15 cellular contexts compared by ENCODE assay signal in genomic region chr15:101254157-101255065, GRCh38. TPM values are rescaled to one million over a fixed set of nuclear protein-coding genes. Genes with fewer than 3 reads are reported as not detected.
DNase-seq lines count a peak whose midpoint lies in the region; ATAC-seq, FAIRE-seq and TF ChIP-seq lines count a peak whose summit lies in the region.
"Had no signal": no experiment of that assay in that cellular context is flagged by ENCODE, and none has a peak within 500 bp of the region (broad histone marks: within the 10 kb centered on the region; RNA-seq: fewer than 3 reads in every experiment).

No MANE protein-coding gene starts in this region.

- no peaks in the 10 kb centered on the region for H3K27me3 ChIP-seq in astrocyte (ENCODE audit: insufficient read depth, low read length)
- H3K27me3 ChIP-seq in smooth muscle cell (ENCODE audit: low read depth) = no peaks in the 10 kb centered on the region

- H3K4me1 ChIP-seq in astrocyte (ENCODE audit: insufficient read depth, low read length) = peaks cover 19% of the 10 kb centered on the region
- peaks cover 26% of the 10 kb centered on the region for H3K4me1 ChIP-seq in smooth muscle cell (ENCODE audit: low read depth)

- no peak overlapping the region for H3K4me2 ChIP-seq in astrocyte (ENCODE audit: low read length)
- peak overlapping the region; percentile 73 for H3K4me2 ChIP-seq in smooth muscle cell

- H4K20me1 ChIP-seq in astrocyte (ENCODE audit: insufficient read depth, low read length) = peaks cover 15% of the 10 kb centered on the region
- H4K20me1 ChIP-seq in smooth muscle cell (ENCODE audit: low read depth) = peaks cover 16% of the 10 kb centered on the region

- 82% methylated on average over 11 of the region's 11 CpGs for WGBS in smooth muscle cell (ENCODE audit: low lambda C conversion rate)

- H3K79me2 ChIP-seq in astrocyte (ENCODE audit: insufficient read depth, low read length) (peaks cover 17% of the 10 kb centered on the region), smooth muscle cell (ENCODE audit: low read depth) (peaks cover 41% of the 10 kb centered on the region)

- H3K27ac Mint-ChIP-seq in astrocyte (ENCODE audit: unreplicated experiment) (peak overlapping the region; percentile 12), T-helper 17 cell (no peak overlapping the region)

- H3K4me1 Mint-ChIP-seq in astrocyte (ENCODE audit: low read depth, unreplicated experiment) = peaks cover 18% of the 10 kb centered on the region
- peaks cover 17% of the 10 kb centered on the region for H3K4me1 Mint-ChIP-seq in T-helper 17 cell

- FAIRE-seq in astrocyte (lab: Jason Lieb, UNC) = no peak
- FAIRE-seq: H54 had no signal

- H3K27ac ChIP-seq in astrocyte (ENCODE audit: low read depth, low read length) (no peak overlapping the region), smooth muscle cell (ENCODE audit: low read depth) (peak overlapping the region; percentile 46)

- H3K36me3 Mint-ChIP-seq in astrocyte (ENCODE audit: low read depth, unreplicated experiment) = no peaks in the 10 kb centered on the region
- no peaks in the 10 kb centered on the region for H3K36me3 Mint-ChIP-seq in T-helper 17 cell (ENCODE audit: low read depth)

- H3K9me3 Mint-ChIP-seq in astrocyte (ENCODE audit: unreplicated experiment) = no peaks in the 10 kb centered on the region

- DNase-seq in DMS114 treated with DMSO at 0.1 percent for 48 hours (lab: John Stamatoyannopoulos, UW; ENCODE audit: unreplicated experiment) = peak; percentile 12
- DNase-seq in HFF-Myc (ENCODE audit: extremely low read depth, low read depth) = no peak
- no peak for DNase-seq in astrocyte (ENCODE audit: low read depth)
- no peak for DNase-seq in smooth muscle cell (lab: John Stamatoyannopoulos, UW; ENCODE audit: unreplicated experiment)
- DNase-seq in T-helper 17 cell = no peak
- DNase-seq in NCI-H1694 (lab: John Stamatoyannopoulos, UW) = no peak
- DNase-seq: ACHN, AML-193, MV-4-11, NCI-H187 treated with DMSO at 0.1 percent for 48 hours, NCI-H510A treated with DMSO at 0.1 percent for 48 hours, NCI-H774, PC-3 had no signal

- TF ChIP-seq CTCF in HFF-Myc (IDR thresholded peaks at IDR 0.05; ENCODE audit: low read depth, low read length, missing control alignments) (peak; percentile 6), astrocyte (IDR thresholded peaks at IDR 0.05; ENCODE audit: insufficient read depth, low read depth, low read length) (no peak), smooth muscle cell (IDR thresholded peaks at IDR 0.05; ENCODE audit: borderline replicate concordance, insufficient read depth, poor library complexity, severe bottlenecking) (no peak)

- H3F3A ChIP-seq in smooth muscle cell (ENCODE audit: low read depth) = peaks cover 22% of the 10 kb centered on the region

- H2AFZ ChIP-seq in astrocyte (ENCODE audit: low read depth, low read length) = no peak overlapping the region
- H2AFZ ChIP-seq in smooth muscle cell (ENCODE audit: low read depth) = no peak overlapping the region

- H3K9me3 ChIP-seq in astrocyte (ENCODE audit: insufficient read depth, low read depth, low read length) (no peaks in the 10 kb centered on the region), smooth muscle cell (replicated peaks; ENCODE audit: low read depth) (no peaks in the 10 kb centered on the region), T-helper 17 cell (ENCODE audit: control insufficient read depth, low read length, poor library complexity, severe bottlenecking) (no peaks in the 10 kb centered on the region)

- no peaks in the 10 kb centered on the region for H3K36me3 ChIP-seq in astrocyte (ENCODE audit: insufficient read depth, low read length)
- no peaks in the 10 kb centered on the region for H3K36me3 ChIP-seq in smooth muscle cell (ENCODE audit: low read depth)

- H3K4me3 ChIP-seq in HFF-Myc (replicated peaks; ENCODE audit: low read depth, low read length) (no peak overlapping the region), astrocyte (ENCODE audit: insufficient read depth, low read depth, low read length) (no peak overlapping the region), smooth muscle cell (no peak overlapping the region)

- H3K27me3 Mint-ChIP-seq in astrocyte (ENCODE audit: low read depth, unreplicated experiment) (peaks cover 12% of the 10 kb centered on the region), T-helper 17 cell (peaks cover 15% of the 10 kb centered on the region)

- ATAC-seq in T-helper 17 cell (no peak), HG02571 (IDR thresholded peaks at IDR 0.05; ENCODE audit: unreplicated experiment) (no peak)
- ATAC-seq: PC-3 had no signal

- H3K4me3 Mint-ChIP-seq in astrocyte (ENCODE audit: unreplicated experiment) (no peak overlapping the region), T-helper 17 cell (no peak overlapping the region)

- H3K9ac ChIP-seq in astrocyte (ENCODE audit: low read length) (no peak overlapping the region), smooth muscle cell (ENCODE audit: low read depth) (no peak overlapping the region)

RNA-seq across cellular contexts. Expression of gene CHSY1, which starts 2.6 kb away (rescaled TPM):
- total RNA-seq in astrocyte = 42.2 and 48.0 TPM in 2 replicates
- 123 and 155 TPM in 2 replicates for total RNA-seq in smooth muscle cell
- 71.8 and 106 TPM in 2 replicates for polyA plus RNA-seq in smooth muscle cell
- 10 to 100 TPM; 10.5 to 12.9 TPM for total RNA-seq in T-helper 17 cell

RNA-seq across cellular contexts. Expression of gene SELENOS, which starts 22.9 kb away (rescaled TPM):
- total RNA-seq in astrocyte (71.2 and 79.4 TPM in 2 replicates), smooth muscle cell (108 and 114 TPM in 2 replicates), T-helper 17 cell (10 to 100 TPM; 28.0 to 36.3 TPM)
- 130 and 142 TPM in 2 replicates for polyA plus RNA-seq in smooth muscle cell

RNA-seq across cellular contexts. Expression of gene SNRPA1, which starts 40.6 kb away (rescaled TPM):
- total RNA-seq in astrocyte (65.9 and 79.5 TPM in 2 replicates), smooth muscle cell (24.0 and 47.1 TPM in 2 replicates), T-helper 17 cell (100 to 1,000 TPM; 166 to 206 TPM)
- polyA plus RNA-seq in smooth muscle cell = 96.9 and 99.0 TPM in 2 replicates
